Comparison of ENCODE assay signal across 8 cellular contexts in genomic region chr2:135004005-135004746, GRCh38. TPM values are rescaled to one million over a fixed set of nuclear protein-coding genes. Genes with fewer than 3 reads are reported as not detected.
DNase-seq lines count a peak whose midpoint lies in the region; ATAC-seq and TF ChIP-seq lines count a peak whose summit lies in the region.

No MANE protein-coding gene starts in this region.

- peak; percentile 96 for ATAC-seq in GM21529 (IDR thresholded peaks at IDR 0.05; ENCODE audit: unreplicated experiment)
- ATAC-seq in gastroesophageal sphincter: peak; percentile 89

- peak; percentile 77 to 94 (median 82) for TF ChIP-seq CTCF in gastroesophageal sphincter (IDR thresholded peaks at IDR 0.05)
- TF ChIP-seq CTCF in ovary (IDR thresholded peaks at IDR 0.05): peak; percentile 41 to 79 (median 54)
- TF ChIP-seq CTCF in tibial nerve (IDR thresholded peaks at IDR 0.05): peak; percentile 71 to 78 (median 77)

- no peaks in the 10 kb centered on the region for H4K20me1 ChIP-seq in Karpas-422 (ENCODE audit: insufficient read depth, low read depth, low read length)

- peak; percentile 71 for DNase-seq in DMS79 treated with DMSO at 0.1 percent for 48 hours (lab: John Stamatoyannopoulos, UW)
- DNase-seq in Karpas-422: peak; percentile 88
- DNase-seq in SJCRH30: peak; percentile 76 to 85
- DNase-seq in activated gamma-delta T cell treated with anti-CD3 and anti-CD28 coated beads, Interleukin-2, amount 50 U/mL, for 16 hours (ENCODE audit: low read depth): peak; percentile 44
- DNase-seq in ovary: peak; percentile 68 to 82 (median 78)
- peak; percentile 38 to 55 for DNase-seq in tibial nerve (ENCODE audit: low spot score in 2 of 2)

- no peak overlapping the region for H3K27ac ChIP-seq in Karpas-422 (ENCODE audit: low read length)
- no peak overlapping the region for H3K27ac ChIP-seq in SJCRH30
- H3K27ac ChIP-seq in gastroesophageal sphincter: no peak overlapping the region
- no peak overlapping the region for H3K27ac ChIP-seq in ovary
- H3K27ac ChIP-seq in tibial nerve: no peak overlapping the region

- H3K9me2 ChIP-seq in Karpas-422 (replicated peaks; ENCODE audit: insufficient read depth, low read length): no peaks in the 10 kb centered on the region

- H3K27me3 ChIP-seq in Karpas-422 (ENCODE audit: low read length) (no peaks in the 10 kb centered on the region), SJCRH30 (no peaks in the 10 kb centered on the region), gastroesophageal sphincter (peaks cover 4% of the 10 kb centered on the region), ovary (no peaks in the 10 kb centered on the region), tibial nerve (peaks cover 0 to 22% of the 10 kb centered on the region in 2 donors)

- 0 out of 2 replicates have a peak overlapping the region, but pooled peaks have one; percentile 51 for H2AFZ ChIP-seq in Karpas-422 (ENCODE audit: low read length)

- H3K9me3 ChIP-seq in Karpas-422 (ENCODE audit: low read length) (no peaks in the 10 kb centered on the region), SJCRH30 (replicated peaks) (no peaks in the 10 kb centered on the region), gastroesophageal sphincter (no peaks in the 10 kb centered on the region), ovary (no peaks in the 10 kb centered on the region), tibial nerve (no peaks in the 10 kb centered on the region)

- no peak overlapping the region for H3K4me2 ChIP-seq in Karpas-422 (ENCODE audit: low read depth, low read length, poor library complexity, severe bottlenecking)

- no peak for TF ChIP-seq POLR2A in gastroesophageal sphincter (IDR thresholded peaks at IDR 0.05)
- no peak for TF ChIP-seq POLR2A in ovary (IDR thresholded peaks at IDR 0.05)
- TF ChIP-seq POLR2A in tibial nerve (IDR thresholded peaks at IDR 0.05): no peak

- H3K4me1 ChIP-seq in Karpas-422 (ENCODE audit: low read length): peaks cover 2% of the 10 kb centered on the region; the same call in 1 of the 2 replicates
- H3K4me1 ChIP-seq in SJCRH30: no peaks in the 10 kb centered on the region
- peaks cover 0 to 12% (median 0%) of the 10 kb centered on the region in 3 donors for H3K4me1 ChIP-seq in gastroesophageal sphincter
- peaks cover 2% of the 10 kb centered on the region for H3K4me1 ChIP-seq in ovary (ENCODE audit: insufficient read depth)
- peaks cover 0 to 9% (median 0%) of the 10 kb centered on the region in 4 donors for H3K4me1 ChIP-seq in tibial nerve

- no peak for TF ChIP-seq EP300 in gastroesophageal sphincter (IDR thresholded peaks at IDR 0.05)
- TF ChIP-seq EP300 in ovary (IDR thresholded peaks at IDR 0.05): no peak
- no peak for TF ChIP-seq EP300 in tibial nerve (IDR thresholded peaks at IDR 0.05)

- H3K79me2 ChIP-seq in Karpas-422 (ENCODE audit: low read length): no peaks in the 10 kb centered on the region

- H3K36me3 ChIP-seq in Karpas-422 (ENCODE audit: insufficient read depth, low read length) (no peaks in the 10 kb centered on the region), SJCRH30 (no peaks in the 10 kb centered on the region), gastroesophageal sphincter (no peaks in the 10 kb centered on the region), ovary (no peaks in the 10 kb centered on the region), tibial nerve (no peaks in the 10 kb centered on the region)

- WGBS in gastroesophageal sphincter (ENCODE audit: low coverage in 1 of 2), 2 donors: 1 to 2% methylated on average over 11 to 12 of the region's 17 CpGs
- whole genome bisulfite sequencing in ovary, 3 donors: 6 to 9% (median 8%) methylated on average over 17 of the region's 17 CpGs
- 7 to 9% methylated on average over 17 of the region's 17 CpGs for WGBS in tibial nerve, 2 donors

- H3K4me3 ChIP-seq in Karpas-422 (ENCODE audit: low read length) (no peak overlapping the region), SJCRH30 (no peak overlapping the region), gastroesophageal sphincter (no peak overlapping the region), ovary (no peak overlapping the region), tibial nerve (no peak overlapping the region)

- intact Hi-C loops in ovary (cut with DNase I): loop anchor here in 3 of 4 donors (5.0 to 10.0 kb wide), 2 partner anchors 708 to 711 kb away; no protein-coding TSS in a partner anchor

- no peak overlapping the region for H3K9ac ChIP-seq in Karpas-422 (ENCODE audit: low read length)

RNA-seq across cellular contexts. Expression of gene MAP3K19, which starts 43.1 kb away (rescaled TPM):
- not detected in 2 replicates for total RNA-seq in Karpas-422 (2014; rRNA removed; shearing (Covaris generic); ENCODE audit: low replicate concordance)
- total RNA-seq in SJCRH30 (2014; rRNA removed; shearing (Covaris generic)): not detected in 2 replicates
- total RNA-seq in gastroesophageal sphincter: not detected
- 10 to 100 TPM in 1 of 7 donors, 1 to 10 TPM in 2, under 1 TPM in 2, not detected in 2; 0.36 to 23.2 (median 1.3) TPM for total RNA-seq in ovary
- under 1 TPM in 1 of 2 donors, not detected in 1; 0.02 TPM for polyA plus RNA-seq in ovary
- total RNA-seq in tibial nerve: not detected

RNA-seq across cellular contexts. Expression of gene RAB3GAP1, which starts 47.9 kb away (rescaled TPM):
- 48.2 and 84.6 TPM in 2 replicates for total RNA-seq in Karpas-422 (2014; rRNA removed; shearing (Covaris generic); ENCODE audit: low replicate concordance)
- 46.2 and 52.9 TPM in 2 replicates for total RNA-seq in SJCRH30 (2014; rRNA removed; shearing (Covaris generic))
- 10 to 100 TPM; 71.8 to 76.9 (median 72.3) TPM for total RNA-seq in gastroesophageal sphincter
- 10 to 100 TPM; 36.6 to 47.2 (median 44.3) TPM for total RNA-seq in ovary
- 10 to 100 TPM; 29.3 to 51.3 TPM for polyA plus RNA-seq in ovary
- 10 to 100 TPM; 40.8 to 56.2 (median 47.3) TPM for total RNA-seq in tibial nerve
